ENCODE assay signal across 8 cellular contexts in the genomic region with DNA sequence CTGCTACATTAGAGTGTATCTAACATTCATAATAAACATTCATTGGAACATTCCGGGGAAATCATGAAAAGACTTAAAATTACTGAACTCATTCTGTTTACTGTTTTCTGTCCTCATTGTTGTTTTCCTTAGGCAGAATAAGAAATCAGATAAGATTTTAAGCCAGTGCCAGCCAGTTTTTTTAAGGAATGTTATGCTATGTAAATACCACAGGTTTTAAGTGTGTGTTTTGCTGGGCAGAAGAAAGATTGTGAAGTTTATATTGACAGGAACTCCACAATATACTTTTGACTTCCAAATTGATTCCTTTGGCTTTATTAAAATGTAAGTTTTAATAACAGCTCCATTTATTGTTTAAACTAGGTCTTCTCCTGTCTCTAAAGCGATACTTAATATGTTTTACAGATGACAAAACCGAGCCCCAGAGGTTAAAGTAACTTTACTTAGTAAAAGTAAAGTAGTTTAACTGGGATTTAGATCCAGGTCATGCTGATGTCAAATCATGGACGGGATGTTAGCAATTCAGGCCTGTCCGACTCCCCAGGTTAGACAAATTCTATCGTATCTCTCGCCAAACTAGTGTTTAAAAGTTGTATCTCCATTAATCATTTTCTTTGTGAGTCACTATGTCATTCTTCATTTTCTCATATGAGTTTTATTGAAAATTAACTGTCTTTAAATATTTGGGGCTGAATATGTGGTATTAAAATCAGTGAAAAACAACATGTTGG. TPM values are rescaled to one million over a fixed set of nuclear protein-coding genes. Genes with fewer than 3 reads are reported as not detected.
A peak's percentile ranks its signal among the peaks of the same experiment; 100 is the strongest.
DNase-seq lines count a peak whose midpoint lies in the region; ATAC-seq and TF ChIP-seq lines count a peak whose summit lies in the region.

No MANE protein-coding gene starts in this region.

- in situ Hi-C loops in Panc1 (cut with HindIII; ENCODE audit: low pct_unique_long_range_greater_than_20kb, low sequenced_read_pairs): no loop called here

- CTCF ChIA-PET in Panc1 (lab: Charles Lee): no interaction called here

- H3F3A ChIP-seq in DOHH2 (ENCODE audit: control insufficient read depth, insufficient read depth): no peaks in the 10 kb centered on the region; the same call in 1 of the 2 replicates

- ATAC-seq in Panc1 (no peak), HG03469 (IDR thresholded peaks at IDR 0.05; ENCODE audit: unreplicated experiment) (no peak)

- peaks cover 67% of the 10 kb centered on the region for H3K79me2 ChIP-seq in DOHH2 (ENCODE audit: control insufficient read depth, low read length)

- DNase-seq in Panc1 (ENCODE audit: low read depth, low spot score): no peak
- no peak for DNase-seq in endothelial cell (ENCODE audit: low spot score)
- DNase-seq in osteocyte (ENCODE audit: extremely low spot score, unreplicated experiment): no peak
- no peak for DNase-seq in GDM1 (lab: John Stamatoyannopoulos, UW)
- DNase-seq in epidermal melanocyte (ENCODE audit: insufficient read length, low spot score): no peak
- no peak for DNase-seq in stimulated activated CD4-positive, alpha-beta T cell treated with anti-CD3 and anti-CD28 coated beads, Interleukin-4, amount 100 ng/mL, for 4 hours

- H4K20me1 ChIP-seq in DOHH2 (ENCODE audit: control insufficient read depth, insufficient read depth, low read depth, low read length): 0 out of 2 replicates have a peak, but pooled peaks cover 4% of the 10 kb centered on the region

- H3K27me3 Mint-ChIP-seq in endothelial cell (ENCODE audit: unreplicated experiment) (peaks cover 4% of the 10 kb centered on the region), osteocyte (ENCODE audit: unreplicated experiment) (no peaks in the 10 kb centered on the region)

- POLR2A ChIA-PET in Panc1 (lab: Charles Lee): no interaction called here

- peaks cover 17% of the 10 kb centered on the region for H3K36me3 ChIP-seq in DOHH2 (ENCODE audit: control insufficient read depth, low read length)
- H3K36me3 ChIP-seq in Panc1 (ENCODE audit: control insufficient read depth, insufficient read depth, low read length): peaks cover 14% of the 10 kb centered on the region

- no TSS peak for BruUV-seq in Panc1 (replicated peaks; lab: Mats Ljungman, UMichigan)

- H3K27ac ChIP-seq in DOHH2 (ENCODE audit: low read depth, low read length) (peak overlapping the region; percentile 12), Panc1 (ENCODE audit: low read length) (peak overlapping the region; percentile 99)

- H3K27me3 ChIP-seq in DOHH2 (ENCODE audit: control insufficient read depth, low read length): no peaks in the 10 kb centered on the region
- no peaks in the 10 kb centered on the region for H3K27me3 ChIP-seq in Panc1 (ENCODE audit: control insufficient read depth, insufficient read depth, low read length)

- no peaks in the 10 kb centered on the region for H3K9me2 ChIP-seq in DOHH2 (replicated peaks; ENCODE audit: control insufficient read depth, low read length)

- H3K4me1 ChIP-seq in DOHH2 (ENCODE audit: control insufficient read depth, low read length): peaks cover 21% of the 10 kb centered on the region
- peaks cover 30% of the 10 kb centered on the region for H3K4me1 ChIP-seq in Panc1 (ENCODE audit: control insufficient read depth, insufficient read depth, low read length)

- TF ChIP-seq CTCF in DOHH2 (IDR thresholded peaks at IDR 0.05; ENCODE audit: low read depth, low read length, poor library complexity, severe bottlenecking) (no peak), Panc1 (IDR thresholded peaks at IDR 0.05) (no peak), endothelial cell (IDR thresholded peaks at IDR 0.05; ENCODE audit: unreplicated experiment) (no peak), osteocyte (IDR thresholded peaks at IDR 0.05) (no peak)

- H3K4me2 ChIP-seq in DOHH2 (ENCODE audit: low read length): peak overlapping the region; percentile 69

- H3K9me3 Mint-ChIP-seq in endothelial cell (ENCODE audit: unreplicated experiment) (no peaks in the 10 kb centered on the region), osteocyte (ENCODE audit: unreplicated experiment) (no peaks in the 10 kb centered on the region)

- peaks cover 24% of the 10 kb centered on the region for H3K4me1 Mint-ChIP-seq in endothelial cell (ENCODE audit: unreplicated experiment)
- H3K4me1 Mint-ChIP-seq in osteocyte (ENCODE audit: unreplicated experiment): peaks cover 36% of the 10 kb centered on the region

- intact Hi-C loops in Panc1 (cut with micrococcal nuclease; ENCODE audit: unreplicated experiment): no loop called here

- H3K9me3 ChIP-seq in DOHH2 (ENCODE audit: control insufficient read depth, insufficient read depth, low read length) (no peaks in the 10 kb centered on the region), Panc1 (ENCODE audit: control insufficient read depth, insufficient read depth, low read depth, low read length) (no peaks in the 10 kb centered on the region)

- H3K4me3 Mint-ChIP-seq in endothelial cell (ENCODE audit: unreplicated experiment) (peak overlapping the region; percentile 99), osteocyte (ENCODE audit: unreplicated experiment) (peak overlapping the region; percentile 96)

- peak overlapping the region; percentile 96 for H3K4me3 ChIP-seq in DOHH2 (ENCODE audit: low read length)
- H3K4me3 ChIP-seq in Panc1 (ENCODE audit: low read depth in 2 of 2, low read length in 2 of 2): peak overlapping the region; percentile 86 to 91

- H3K27ac Mint-ChIP-seq in endothelial cell (ENCODE audit: unreplicated experiment): peak overlapping the region; percentile 65
- H3K27ac Mint-ChIP-seq in osteocyte (ENCODE audit: unreplicated experiment): peak overlapping the region; percentile 98

- H3K36me3 Mint-ChIP-seq in endothelial cell (ENCODE audit: low read depth, unreplicated experiment) (no peaks in the 10 kb centered on the region), osteocyte (ENCODE audit: unreplicated experiment) (no peaks in the 10 kb centered on the region)

RNA-seq across cellular contexts. Expression of gene LARP4, which starts 1.8 kb away (rescaled TPM):
- 92.7 TPM for total RNA-seq in Panc1 (2021; ENCODE audit: unreplicated experiment)
- polyA plus RNA-seq in Panc1 (2012; ENCODE audit: insufficient read length): 33.7 TPM
- 38.0 TPM for total RNA-seq in endothelial cell (ENCODE audit: unreplicated experiment)
- 42.1 and 48.2 TPM in 2 replicates for total RNA-seq in osteocyte

RNA-seq across cellular contexts. Expression of gene FAM186A, which starts 6.0 kb away (rescaled TPM):
- total RNA-seq in Panc1 (2021; ENCODE audit: unreplicated experiment) (not detected), endothelial cell (ENCODE audit: unreplicated experiment) (not detected), osteocyte (not detected in 2 replicates)
- 0.04 TPM for polyA plus RNA-seq in Panc1 (2012; ENCODE audit: insufficient read length)
